12 cellular contexts compared by ENCODE assay signal in genomic region chr9:6765396-6765795, GRCh38.
"Had no signal": no experiment of that assay in that cellular context is flagged by ENCODE, and none has a peak within 500 bp of the region (broad histone marks: within the 10 kb centered on the region; RNA-seq: fewer than 3 reads in every experiment).

No MANE protein-coding gene starts in this region.

- H3K4me3 Mint-ChIP-seq: activated naive CD8-positive, alpha-beta T cell treated with anti-CD3 and anti-CD28 coated beads for 36 hours had no signal

- H3K27me3 Mint-ChIP-seq: activated naive CD8-positive, alpha-beta T cell treated with anti-CD3 and anti-CD28 coated beads for 36 hours had no signal

- H3K9me3 ChIP-seq: mucosa of descending colon had no signal

- H3K4me3 ChIP-seq: mucosa of descending colon had no signal

- FAIRE-seq: urothelium cell line had no signal

- DNase-seq: activated CD4-positive, alpha-beta T cell treated with anti-CD3 and anti-CD28 coated beads for 48 hours; activated naive CD8-positive, alpha-beta T cell treated with anti-CD3 and anti-CD28 coated beads for 36 hours; anterior cingulate cortex; islet precursor cell; mammary epithelial cell; mucosa of descending colon; stimulated activated CD4-positive, alpha-beta T cell treated with anti-CD3 and anti-CD28 coated beads, Interleukin-12 subunit alpha, Interleukin-12 subunit beta, amount 100 ng/mL, for 4 hours; stimulated activated naive CD8-positive, alpha-beta T cell treated with anti-CD3 and anti-CD28 coated beads, Interleukin-15, Interleukin-2, amounts not matched to agents 100 U/mL and 50 U/mL, for 24 hours; T1000 had no signal

- ATAC-seq: left lobe of liver; mucosa of descending colon; stimulated activated naive CD8-positive, alpha-beta T cell treated with anti-CD3 and anti-CD28 coated beads, Interleukin-15, Interleukin-2, amounts not matched to agents 100 U/mL and 50 U/mL, for 24 hours had no signal

- H3K27ac Mint-ChIP-seq: activated T-helper 2 cell treated with anti-CD3 and anti-CD28 coated beads, Interferon-gamma antibody, Interleukin-2, Interleukin-4, amounts not matched to agents 10 μg/mL and 5 μg/mL and 100 μg/mL, durations not matched to agents 14 hours and 24 hours and 36 hours had no signal
